Comparison of ENCODE assay signal across 30 cellular contexts in genomic region chr5:179217356-179217755, GRCh38.
DNase-seq lines count a peak whose midpoint lies in the region; ATAC-seq and TF ChIP-seq lines count a peak whose summit lies in the region.
"Had no signal": no experiment of that assay in that cellular context is flagged by ENCODE, and none has a peak within 500 bp of the region (broad histone marks: within the 10 kb centered on the region; RNA-seq: fewer than 3 reads in every experiment).

No MANE protein-coding gene starts in this region.

- no peaks in the 10 kb centered on the region for H4K20me1 ChIP-seq in fibroblast of lung (ENCODE audit: control insufficient read depth, extremely low read depth, insufficient read depth, low read length)

- TF ChIP-seq CTCF in fibroblast of lung (conservative IDR thresholded peaks at IDR 0.05 in 1 of 2, IDR thresholded peaks at IDR 0.05 in 1 of 2; ENCODE audit: low read depth in 1 of 2, low read length in 2 of 2) (no peak), adrenal gland (IDR thresholded peaks at IDR 0.05) (no peak)

- H3K36me3 ChIP-seq in fibroblast of lung (ENCODE audit: control insufficient read depth, insufficient read depth, low read length), result no peaks in the 10 kb centered on the region
- no peaks in the 10 kb centered on the region for H3K36me3 ChIP-seq in trophoblast cell (ENCODE audit: control insufficient read depth in 1 of 2, insufficient read depth in 2 of 2, low read length in 2 of 2)
- no peaks in the 10 kb centered on the region for H3K36me3 ChIP-seq in adrenal gland (replicated peaks in 1 of 2)
- H3K36me3 ChIP-seq: BE2C, brain microvascular endothelial cell, left lung, pancreas, stomach had no signal

- no peak overlapping the region for H2AK5ac ChIP-seq in trophoblast cell (ENCODE audit: low read length)

- H3K4me2 ChIP-seq in fibroblast of lung (ENCODE audit: extremely low read depth, insufficient read depth, low read length) (no peak overlapping the region), trophoblast cell (ENCODE audit: low read length) (no peak overlapping the region)
- H3K4me2 ChIP-seq: KMS-11 had no signal

- no peak overlapping the region for H2BK12ac ChIP-seq in trophoblast cell (ENCODE audit: low read length)

- H2BK5ac ChIP-seq in trophoblast cell (ENCODE audit: low read depth, low read length, poor library complexity), result no peak overlapping the region

- H3K27me3 ChIP-seq in fibroblast of lung (ENCODE audit: control insufficient read depth, insufficient read depth, low read length) (no peaks in the 10 kb centered on the region), trophoblast cell (ENCODE audit: insufficient read depth, low read length) (no peaks in the 10 kb centered on the region), adrenal gland (no peaks in the 10 kb centered on the region)
- H3K27me3 ChIP-seq: BE2C, brain microvascular endothelial cell, dorsolateral prefrontal cortex, left lung, pancreas, stomach had no signal

- H3K4me3 ChIP-seq in fibroblast of lung (replicated peaks in 1 of 4; ENCODE audit: control extremely low read depth in 1 of 4, insufficient read depth in 1 of 4, low read depth in 3 of 4, low read length in 4 of 4) (no peak overlapping the region), trophoblast cell (ENCODE audit: low read depth, low read length) (no peak overlapping the region), adrenal gland (no peak overlapping the region)
- H3K4me3 ChIP-seq: dorsolateral prefrontal cortex, left lung, pancreas, stomach had no signal

- no peak for TF ChIP-seq POLR2A in adrenal gland (IDR thresholded peaks at IDR 0.05)

- peaks cover 6% of the 10 kb centered on the region for H3K4me1 ChIP-seq in fibroblast of lung (ENCODE audit: control insufficient read depth, extremely low read depth, insufficient read depth, low read length)
- peaks cover 7 to 12% of the 10 kb centered on the region in 2 experiments for H3K4me1 ChIP-seq in trophoblast cell (ENCODE audit: control insufficient read depth in 1 of 2, insufficient read depth in 2 of 2, low read length in 2 of 2)
- no peaks in the 10 kb centered on the region for H3K4me1 ChIP-seq in adrenal gland (replicated peaks in 1 of 2)
- H3K4me1 ChIP-seq: BE2C, left lung, pancreas, stomach had no signal

- ATAC-seq in esophagus mucosa (no peak), HG02798 (IDR thresholded peaks at IDR 0.05; ENCODE audit: poor library complexity, unreplicated experiment) (no peak)
- ATAC-seq in stimulated activated naive CD8-positive, alpha-beta T cell treated with anti-CD3 and anti-CD28 coated beads, Interleukin-15, Interleukin-2, amounts not matched to agents 100 U/mL and 50 U/mL, for 24 hours, result no peak
- ATAC-seq: activated CD4-positive, CD25-positive, alpha-beta regulatory T cell treated with anti-CD3 and anti-CD28 coated beads, Interleukin-2, amount 50 U/mL, for 24 hours; CD8-positive, alpha-beta T cell; left lung; Panc1; pancreas; T-helper 17 cell had no signal

- H3K4ac ChIP-seq in trophoblast cell (ENCODE audit: low read depth, low read length), result no peak overlapping the region

- no peak overlapping the region for H3K23ac ChIP-seq in trophoblast cell (ENCODE audit: low read length)

- intact Hi-C loops in adrenal gland (cut with DNase I), result no loop called here

- peak; percentile 47 for DNase-seq in ELR (ENCODE audit: low read depth)
- DNase-seq in LHCN-M2 (ENCODE audit: low read depth), result peak; percentile 12
- DNase-seq in fibroblast of lung (ENCODE audit: low read depth in 2 of 2), result peak; percentile 20 to 23
- DNase-seq in trophoblast cell, result peak; percentile 14 to 54
- no peak for DNase-seq in adrenal gland
- DNase-seq in stimulated activated naive CD8-positive, alpha-beta T cell treated with anti-CD3 and anti-CD28 coated beads, Interleukin-15, Interleukin-2, amounts not matched to agents 100 U/mL and 50 U/mL, for 24 hours, result no peak
- DNase-seq: ACHN; activated CD4-positive, alpha-beta memory T cell treated with anti-CD3 and anti-CD28 coated beads for 36 hours; activated CD8-positive, alpha-beta memory T cell treated with anti-CD3 and anti-CD28 coated beads, Interleukin-2, amount 50 U/mL, for 4 hours; activated naive CD4-positive, alpha-beta T cell treated with Interleukin-2 at 50 U/mL for 16 hours; amygdala; BE2C; brain microvascular endothelial cell; CD8-positive, alpha-beta T cell; islet precursor cell; NCI-H1436; retina; SHP77; small intestine; stimulated activated CD4-positive, alpha-beta T cell treated with anti-CD3 and anti-CD28 coated beads, Interleukin-1b, Interleukin-23, amount 100 ng/mL, for 48 hours; stomach; T-helper 17 cell had no signal

- H3K79me2 ChIP-seq in fibroblast of lung (ENCODE audit: control insufficient read depth, insufficient read depth, low read length) (peaks cover 2% of the 10 kb centered on the region), trophoblast cell (ENCODE audit: control insufficient read depth, insufficient read depth, low read length, poor library complexity) (no peaks in the 10 kb centered on the region)

- H4K8ac ChIP-seq in trophoblast cell (ENCODE audit: low read depth, low read length), result no peak overlapping the region

- no CpG with 5 or more reads among the region's 3 CpGs for WGBS in trophoblast cell (ENCODE audit: extremely low coverage, insufficient coverage, insufficient read length)
- 74 to 93% (median 77%) methylated on average over 3 of the region's 3 CpGs for WGBS in adrenal gland, 4 donors

- H3K9ac ChIP-seq in fibroblast of lung (ENCODE audit: insufficient read depth, low read length), result no peak overlapping the region
- H3K9ac ChIP-seq in trophoblast cell (ENCODE audit: low read length), result no peak overlapping the region
- H3K9ac ChIP-seq: KMS-11 had no signal

- no peak overlapping the region for H2AFZ ChIP-seq in fibroblast of lung (ENCODE audit: low read length)
- H2AFZ ChIP-seq in trophoblast cell (ENCODE audit: insufficient read depth, low read length, poor library complexity), result no peak overlapping the region

- H3K27ac ChIP-seq in fibroblast of lung (ENCODE audit: insufficient read depth, low read length) (peak overlapping the region; percentile 26), trophoblast cell (ENCODE audit: low read depth, low read length) (no peak overlapping the region), adrenal gland (no peak overlapping the region)
- H3K27ac ChIP-seq: brain microvascular endothelial cell, dorsolateral prefrontal cortex, KMS-11, left lung, pancreas, stomach had no signal

- H3K9me3 ChIP-seq in fibroblast of lung (ENCODE audit: control insufficient read depth, insufficient read depth, low read depth, low read length) (no peaks in the 10 kb centered on the region), trophoblast cell (ENCODE audit: insufficient read depth, low read depth, low read length) (no peaks in the 10 kb centered on the region), adrenal gland (replicated peaks in 1 of 3) (no peaks in the 10 kb centered on the region)
- H3K9me3 ChIP-seq: BE2C, left lung, pancreas, stomach had no signal

- H3K18ac ChIP-seq in trophoblast cell (ENCODE audit: low read length), result no peak overlapping the region

- H2BK120ac ChIP-seq in trophoblast cell (ENCODE audit: insufficient read depth, low read length, poor library complexity), result no peak overlapping the region

- H4K12ac ChIP-seq in trophoblast cell (ENCODE audit: low read depth, low read length), result no peak overlapping the region

- H3K14ac ChIP-seq in trophoblast cell (ENCODE audit: low read length), result no peak overlapping the region

- H4K91ac ChIP-seq in trophoblast cell (ENCODE audit: low read depth, low read length), result no peak overlapping the region

- peaks cover 2% of the 10 kb centered on the region for H3K79me1 ChIP-seq in trophoblast cell (ENCODE audit: low read length)

Comparison
In these comparisons a context has a peak if more than half of its experiments do, and no peak if none do; other contexts are left out.
1. DNase-seq: peak in ELR (single experiment), LHCN-M2 (single experiment), fibroblast of lung (2 of 2) and trophoblast cell (2 of 2); none in adrenal gland (0 of 7) and stimulated activated naive CD8-positive, alpha-beta T cell treated with anti-CD3 and anti-CD28 coated beads, Interleukin-15, Interleukin-2, amounts not matched to agents 100 U/mL and 50 U/mL, for 24 hours (single experiment).